Comparison of ENCODE assay signal across 18 cellular contexts in the genomic region with DNA sequence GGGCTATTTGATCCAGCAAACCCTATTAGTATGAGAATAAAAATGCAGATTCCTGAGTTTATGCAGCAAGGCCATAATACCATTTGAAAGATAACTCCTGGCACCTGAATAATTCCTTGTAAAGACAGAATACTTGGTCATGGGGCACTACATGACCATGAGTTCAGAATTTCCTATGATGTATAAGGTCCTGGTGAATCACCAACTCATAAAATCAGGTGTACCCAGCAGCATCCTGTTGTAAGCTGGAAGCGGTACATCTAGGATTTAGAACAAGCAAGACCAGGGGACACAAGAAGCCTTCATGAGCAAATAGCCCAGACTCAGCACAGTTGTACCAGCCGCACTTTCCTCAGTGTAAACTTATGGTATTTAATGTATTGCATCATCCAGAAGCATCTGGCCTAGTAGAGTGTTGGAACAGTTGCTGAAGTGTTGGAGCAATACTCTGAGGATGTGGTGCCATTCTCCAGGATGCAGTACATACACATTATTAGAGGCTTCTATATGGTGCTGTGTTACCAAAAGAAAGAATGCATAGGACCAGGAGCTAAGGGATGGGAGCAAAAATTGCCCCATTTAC.
"Had no signal": no experiment of that assay in that cellular context is flagged by ENCODE, and none has a peak within 500 bp of the region (broad histone marks: within the 10 kb centered on the region; RNA-seq: fewer than 3 reads in every experiment).

No MANE protein-coding gene starts in this region.

- H3K27me3 ChIP-seq: thyroid gland had no signal

- H3K4me1 ChIP-seq: thyroid gland had no signal

- H3K36me3 ChIP-seq: thyroid gland had no signal

- ATAC-seq: activated naive CD8-positive, alpha-beta T cell treated with anti-CD3 and anti-CD28 coated beads, Interleukin-2, amount 50 U/mL, for 24 hours; activated T-cell treated with anti-CD3 and anti-CD28 coated beads, Interleukin-2, amount 50 U/mL, for 4 hours; left lobe of liver had no signal

- H3K4me3 ChIP-seq: coronary artery, thyroid gland had no signal

- H3K9me3 ChIP-seq: thyroid gland had no signal

- H3K27ac ChIP-seq: coronary artery, thyroid gland had no signal

- DNase-seq: activated CD4-positive, alpha-beta T cell treated with anti-CD3 and anti-CD28 coated beads, Interleukin-2, amount 50 U/mL, for 1 hour; activated CD4-positive, CD25-positive, alpha-beta regulatory T cell treated with anti-CD3 and anti-CD28 coated beads, Interleukin-2, amount 50 U/mL, for 72 hours; activated CD8-positive, alpha-beta memory T cell treated with anti-CD3 and anti-CD28 coated beads, Interleukin-2, amount 50 U/mL, for 4 hours; activated naive CD4-positive, alpha-beta T cell treated with anti-CD3 and anti-CD28 coated beads, Interleukin-2, amount 10 ng/mL, durations not matched to agents 7 days and 5 days; activated naive CD8-positive, alpha-beta T cell treated with anti-CD3 and anti-CD28 coated beads, Interleukin-2, amount 50 U/mL, for 24 hours; activated T-cell treated with anti-CD3 and anti-CD28 coated beads, Interleukin-2, amount 50 U/mL, for 4 hours; erythroblast; midbrain; nephron progenitor cell; nucleus accumbens; posterior cingulate gyrus; stimulated activated CD4-positive, alpha-beta T cell treated with anti-CD3 and anti-CD28 coated beads, Interleukin-2, amount 100 ng/mL, for 24 hours; stimulated activated naive CD4-positive, alpha-beta T cell treated with Interleukin-2 at 50 U/mL for 16 hours; thyroid gland had no signal

- FAIRE-seq: frontal cortex, keratinocyte had no signal
